11 cellular contexts compared by ENCODE assay signal in genomic region chr9:114250235-114250568, GRCh38.
A peak's percentile ranks its signal among the peaks of the same experiment; 100 is the strongest.
DNase-seq lines count a peak whose midpoint lies in the region; ATAC-seq, FAIRE-seq and TF ChIP-seq lines count a peak whose summit lies in the region.
"Had no signal": no experiment of that assay in that cellular context is flagged by ENCODE, and none has a peak within 500 bp of the region (broad histone marks: within the 10 kb centered on the region; RNA-seq: fewer than 3 reads in every experiment).

No MANE protein-coding gene starts in this region.

- intact Hi-C loops in HepG2 (cut with micrococcal nuclease; ENCODE audit: unreplicated experiment) = no loop called here

- no peak for TF ChIP-seq RAD21 in HepG2 (CRISPR knock-in tag; IDR thresholded peaks at IDR 0.05)

- H2AFZ ChIP-seq in HepG2 (ENCODE audit: low read length) = no peak overlapping the region
- H2AFZ ChIP-seq in Karpas-422 (ENCODE audit: low read length) = no peak overlapping the region

- TF ChIP-seq CTCF in HepG2 (CRISPR knock-in tag; IDR thresholded peaks at IDR 0.05) = no peak

- H3K9me2 ChIP-seq in Karpas-422 (replicated peaks; ENCODE audit: insufficient read depth, low read length) = no peaks in the 10 kb centered on the region

- no peak overlapping the region for H3K9ac ChIP-seq in HepG2 (ENCODE audit: insufficient read depth, low read depth, low read length)
- no peak overlapping the region for H3K9ac ChIP-seq in Karpas-422 (ENCODE audit: low read length)

- no peak for TF ChIP-seq POLR2A in HepG2 (IDR thresholded peaks at IDR 0.05; ENCODE audit: insufficient read depth in 1 of 2, low read depth in 2 of 2, low read length in 2 of 2)

- H4K20me1 ChIP-seq in HepG2 (ENCODE audit: insufficient read depth, low read length) (no peaks in the 10 kb centered on the region), Karpas-422 (ENCODE audit: insufficient read depth, low read depth, low read length) (no peaks in the 10 kb centered on the region)

- CTCF ChIA-PET in HepG2 (lab: Yijun Ruan, JAX; ENCODE audit: low intra/inter-chr PET ratio, low total read pairs) = no interaction called here

- in situ Hi-C loops in HepG2 (cut with HindIII; ENCODE audit: extremely low pct_ligation_motif_present, low pct_unique_long_range_greater_than_20kb) = no loop called here

- no peak for TF ChIP-seq EP300 in HepG2 (IDR thresholded peaks at IDR 0.05; ENCODE audit: low read depth in 2 of 2, low read length in 2 of 2)
- no peak for TF ChIP-seq EP300 in HepG2 (CRISPR knock-in tag; IDR thresholded peaks at IDR 0.05; ENCODE audit: borderline replicate concordance)

- H3K27me3 ChIP-seq in HepG2 (ENCODE audit: control insufficient read depth in 1 of 2, insufficient read depth in 2 of 2, low read length in 2 of 2) = no peaks in the 10 kb centered on the region
- no peaks in the 10 kb centered on the region for H3K27me3 ChIP-seq in Karpas-422 (ENCODE audit: low read length)

- H3K4me3 ChIP-seq in HepG2 (replicated peaks in 1 of 3; ENCODE audit: insufficient read depth in 1 of 3, low read depth in 2 of 3, low read length in 3 of 3) = no peak overlapping the region
- no peak overlapping the region for H3K4me3 ChIP-seq in Karpas-422 (ENCODE audit: low read length)

- H3K36me3 ChIP-seq in HepG2 (replicated peaks in 1 of 2; ENCODE audit: control insufficient read depth in 1 of 2, insufficient read depth in 2 of 2, low read length in 2 of 2) (peaks cover 9 to 86% of the 10 kb centered on the region in 2 experiments), Karpas-422 (ENCODE audit: insufficient read depth, low read length) (no peaks in the 10 kb centered on the region)

- FAIRE-seq in HepG2 (lab: Jason Lieb, UNC) = no peak

- no peak overlapping the region for H3K4me2 ChIP-seq in HepG2 (ENCODE audit: low read depth, low read length)
- H3K4me2 ChIP-seq in Karpas-422 (ENCODE audit: low read depth, low read length, poor library complexity, severe bottlenecking) = no peak overlapping the region

- H3K79me2 ChIP-seq in HepG2 (ENCODE audit: insufficient read depth, low read length) (no peaks in the 10 kb centered on the region), Karpas-422 (ENCODE audit: low read length) (no peaks in the 10 kb centered on the region)

- H3K27ac ChIP-seq in HepG2 (ENCODE audit: extremely low read length, insufficient read depth, low read length) (no peak overlapping the region), Karpas-422 (ENCODE audit: low read length) (no peak overlapping the region)

- BruUV-seq in HepG2 (replicated peaks; lab: Mats Ljungman, UMichigan) = no TSS peak

- peak; percentile 50 for DNase-seq in M059J (ENCODE audit: low read depth)
- peak; percentile 45 for DNase-seq in brain pericyte (ENCODE audit: low read depth, low spot score)
- no peak for DNase-seq in HepG2 (ENCODE audit: low spot score)
- DNase-seq in superior temporal gyrus (ENCODE audit: extremely low spot score) = peak; percentile 87
- DNase-seq in RPMI8226 = no peak
- DNase-seq in Karpas-422 = no peak
- no peak for DNase-seq in KG1 (lab: John Stamatoyannopoulos, UW)
- no peak for DNase-seq in hepatic stellate cell (ENCODE audit: low spot score)
- DNase-seq: activated CD4-positive, alpha-beta T cell treated with anti-CD3 and anti-CD28 coated beads, Interleukin-2, amount 10 ng/mL, durations not matched to agents 7 days and 5 days; NCI-H1930; trophoblast cell had no signal

- H3K4me1 ChIP-seq in HepG2 (ENCODE audit: insufficient read depth, low read length) (peaks cover 18% of the 10 kb centered on the region), Karpas-422 (ENCODE audit: low read length) (no peaks in the 10 kb centered on the region)

- WGBS in HepG2 (ENCODE audit: low lambda C conversion rate) = 96% methylated on average over 9 of the region's 13 CpGs

- POLR2A ChIA-PET in HepG2 (lab: Yijun Ruan, JAX) = no interaction called here

- no peak for ATAC-seq in HepG2

- H3K9me3 ChIP-seq in HepG2 (ENCODE audit: low read length) = no peaks in the 10 kb centered on the region
- no peaks in the 10 kb centered on the region for H3K9me3 ChIP-seq in Karpas-422 (ENCODE audit: low read length)

TF ChIP-seq in HepG2, 621 proteins besides CTCF, POLR2A, EP300 and RAD21:
- peak; percentile 31; the same call in 1 of the 2 replicates for TF ChIP-seq POLR2AphosphoS5 (IDR thresholded peaks at IDR 0.05; ENCODE audit: low read depth, low read length)
- peak; percentile 96 for TF ChIP-seq AGO2 (optimal IDR thresholded peaks at IDR 0.05; ENCODE audit: low read depth, low read length)
- no peak for TF ChIP-seq ATF7-NPFF (CRISPR knock-in tag; IDR thresholded peaks at IDR 0.05; ENCODE audit: low read depth)

Comparison
In these comparisons a context has a peak if more than half of its experiments do, and no peak if none do; other contexts are left out.
1. DNase-seq: peak in M059J (single experiment), brain pericyte (single experiment) and superior temporal gyrus (single experiment); none in HepG2 (single experiment), RPMI8226 (single experiment), Karpas-422 (single experiment), KG1 (single experiment) and hepatic stellate cell (single experiment).